Comparison of ENCODE assay signal across 27 cellular contexts in genomic region chr17:71547904-71548303, GRCh38.
DNase-seq lines count a peak whose midpoint lies in the region; ATAC-seq, FAIRE-seq and TF ChIP-seq lines count a peak whose summit lies in the region.
"Had no signal": no experiment of that assay in that cellular context is flagged by ENCODE, and none has a peak within 500 bp of the region (broad histone marks: within the 10 kb centered on the region; RNA-seq: fewer than 3 reads in every experiment).

No MANE protein-coding gene starts in this region.

- TF ChIP-seq RAD21 in SK-N-SH (IDR thresholded peaks at IDR 0.05; ENCODE audit: low read length) (no peak), HepG2 (CRISPR knock-in tag; IDR thresholded peaks at IDR 0.05) (no peak)

- peaks cover 12% of the 10 kb centered on the region for H3K9me3 Mint-ChIP-seq in activated CD8-positive, alpha-beta memory T cell treated with anti-CD3 and anti-CD28 coated beads, Interleukin-2, amount 10 ng/mL, durations not matched to agents 7 days and 5 days (ENCODE audit: low read depth)

- no peaks in the 10 kb centered on the region for H3K79me2 ChIP-seq in SK-N-SH (ENCODE audit: insufficient read depth)
- H3K79me2 ChIP-seq in HepG2 (ENCODE audit: insufficient read depth, low read length), result no peaks in the 10 kb centered on the region
- H3K79me2 ChIP-seq in PC-3 (ENCODE audit: low read length), result no peaks in the 10 kb centered on the region

- POLR2A ChIA-PET in SK-N-SH (lab: Yijun Ruan, JAX) (no interaction called here), HepG2 (lab: Yijun Ruan, JAX) (no interaction called here), PC-3 (lab: Charles Lee; ENCODE audit: unreplicated experiment) (no interaction called here)

- TF ChIP-seq POLR2A in HepG2 (IDR thresholded peaks at IDR 0.05; ENCODE audit: insufficient read depth in 1 of 2, low read depth in 2 of 2, low read length in 2 of 2), result no peak
- TF ChIP-seq POLR2A in right lobe of liver (IDR thresholded peaks at IDR 0.05), result no peak

- intact Hi-C loops in HepG2 (cut with micrococcal nuclease; ENCODE audit: unreplicated experiment), result no loop called here
- intact Hi-C loops in right lobe of liver (cut with DNase I), result no loop called here
- intact Hi-C loops in PC-3 (cut with micrococcal nuclease), result no loop called here

- no peaks in the 10 kb centered on the region for H3K9me2 ChIP-seq in SK-N-SH
- H3K9me2 ChIP-seq in PC-3 (replicated peaks; ENCODE audit: low read length), result no peaks in the 10 kb centered on the region

- no peaks in the 10 kb centered on the region for H3K4me1 Mint-ChIP-seq in activated CD8-positive, alpha-beta memory T cell treated with anti-CD3 and anti-CD28 coated beads, Interleukin-2, amount 10 ng/mL, durations not matched to agents 7 days and 5 days
- H3K4me1 Mint-ChIP-seq: CD14-positive monocyte; CD4-positive, alpha-beta memory T cell; CD4-positive, CD25-positive, alpha-beta regulatory T cell; CD8-positive, alpha-beta memory T cell had no signal

- H3K4me3 ChIP-seq in SK-N-SH (ENCODE audit: low read depth in 2 of 2, low read length in 1 of 2) (no peak overlapping the region), HepG2 (replicated peaks in 1 of 3; ENCODE audit: insufficient read depth in 1 of 3, low read depth in 2 of 3, low read length in 3 of 3) (no peak overlapping the region), right lobe of liver (no peak overlapping the region), PC-3 (ENCODE audit: low read length) (no peak overlapping the region), SJSA1 (no peak overlapping the region)
- H3K4me3 ChIP-seq: BLaER1, GM12878 had no signal

- DNase-seq in SK-N-SH (no peak), HepG2 (ENCODE audit: low spot score) (no peak), right lobe of liver (no peak), PC-3 (no peak), SJSA1 (ENCODE audit: low read depth in 1 of 2, low spot score in 2 of 2) (no peak)
- no peak for DNase-seq in activated CD8-positive, alpha-beta memory T cell treated with anti-CD3 and anti-CD28 coated beads, Interleukin-2, amount 10 ng/mL, durations not matched to agents 7 days and 5 days
- DNase-seq: ACHN; BE2C; C1 segment of cervical spinal cord; CD4-positive, alpha-beta memory T cell; CD4-positive, CD25-positive, alpha-beta regulatory T cell; COR-L47; DMS 273 treated with DMSO at 0.1 percent for 48 hours; DMS153; DMS53; DMS79; DND-41; GDM1 had no signal

- H3K4me2 ChIP-seq in SK-N-SH (no peak overlapping the region), HepG2 (ENCODE audit: low read depth, low read length) (no peak overlapping the region), PC-3 (ENCODE audit: low read length) (no peak overlapping the region)
- H3K4me2 ChIP-seq: BLaER1 had no signal

- H3K4me3 Mint-ChIP-seq in activated CD8-positive, alpha-beta memory T cell treated with anti-CD3 and anti-CD28 coated beads, Interleukin-2, amount 10 ng/mL, durations not matched to agents 7 days and 5 days, result no peak overlapping the region
- H3K4me3 Mint-ChIP-seq: CD14-positive monocyte; CD4-positive, alpha-beta memory T cell; CD4-positive, CD25-positive, alpha-beta regulatory T cell; CD8-positive, alpha-beta memory T cell had no signal

- BruUV-seq in HepG2 (replicated peaks; lab: Mats Ljungman, UMichigan) (no TSS peak), PC-3 (replicated peaks; lab: Mats Ljungman, UMichigan) (no TSS peak)

- no peaks in the 10 kb centered on the region for H3K27me3 ChIP-seq in SK-N-SH (ENCODE audit: insufficient read depth)
- no peaks in the 10 kb centered on the region for H3K27me3 ChIP-seq in HepG2 (ENCODE audit: control insufficient read depth in 1 of 2, insufficient read depth in 2 of 2, low read length in 2 of 2)
- H3K27me3 ChIP-seq in right lobe of liver, result no peaks in the 10 kb centered on the region
- H3K27me3 ChIP-seq in PC-3 (ENCODE audit: low read length), result no peaks in the 10 kb centered on the region
- H3K27me3 ChIP-seq in SJSA1 (replicated peaks), result no peaks in the 10 kb centered on the region
- H3K27me3 ChIP-seq: BE2C, BLaER1 had no signal

- H3K27ac ChIP-seq in SK-N-SH (ENCODE audit: low read depth in 2 of 2, low read length in 1 of 2), result peak overlapping the region in 1 of 2 experiments; percentile 46; a peak in 2 of 4 replicates
- H3K27ac ChIP-seq in HepG2 (ENCODE audit: extremely low read length, insufficient read depth, low read length), result no peak overlapping the region
- H3K27ac ChIP-seq in right lobe of liver, result no peak overlapping the region
- H3K27ac ChIP-seq in PC-3 (ENCODE audit: low read length), result no peak overlapping the region
- peak overlapping the region; percentile 80 for H3K27ac ChIP-seq in SJSA1
- H3K27ac ChIP-seq: 22Rv1, BLaER1 had no signal

- H2AFZ ChIP-seq in SK-N-SH (ENCODE audit: low read depth) (no peak overlapping the region), HepG2 (ENCODE audit: low read length) (no peak overlapping the region), PC-3 (ENCODE audit: low read length) (0 out of 2 replicates have a peak overlapping the region, but pooled peaks have one; percentile 3)

- H3K27me3 Mint-ChIP-seq in activated CD8-positive, alpha-beta memory T cell treated with anti-CD3 and anti-CD28 coated beads, Interleukin-2, amount 10 ng/mL, durations not matched to agents 7 days and 5 days, result no peaks in the 10 kb centered on the region
- H3K27me3 Mint-ChIP-seq: CD4-positive, CD25-positive, alpha-beta regulatory T cell; CD8-positive, alpha-beta memory T cell had no signal

- CTCF ChIA-PET in SK-N-SH (lab: Yijun Ruan, JAX) (no interaction called here), HepG2 (lab: Yijun Ruan, JAX; ENCODE audit: low intra/inter-chr PET ratio, low total read pairs) (no interaction called here), PC-3 (lab: Charles Lee) (no interaction called here)
- CTCF ChIA-PET in activated CD8-positive, alpha-beta memory T cell treated with anti-CD3 and anti-CD28 coated beads, Interleukin-2, amount 10 ng/mL, durations not matched to agents 7 days and 5 days (lab: Charles Lee), result no interaction called here

- H4K20me1 ChIP-seq in SK-N-SH (ENCODE audit: insufficient read depth) (no peaks in the 10 kb centered on the region), HepG2 (ENCODE audit: insufficient read depth, low read length) (no peaks in the 10 kb centered on the region), PC-3 (ENCODE audit: low read length) (no peaks in the 10 kb centered on the region)
- H4K20me1 ChIP-seq: BLaER1 had no signal

- H3K9me3 ChIP-seq in SK-N-SH, result no peaks in the 10 kb centered on the region
- H3K9me3 ChIP-seq in HepG2 (ENCODE audit: low read length), result no peaks in the 10 kb centered on the region
- no peaks in the 10 kb centered on the region for H3K9me3 ChIP-seq in right lobe of liver
- no peaks in the 10 kb centered on the region for H3K9me3 ChIP-seq in PC-3 (ENCODE audit: low read length)
- H3K9me3 ChIP-seq in SJSA1 (replicated peaks), result no peaks in the 10 kb centered on the region; the same call in 1 of the 2 replicates
- H3K9me3 ChIP-seq: BE2C, BLaER1 had no signal

- H3K36me3 Mint-ChIP-seq in activated CD8-positive, alpha-beta memory T cell treated with anti-CD3 and anti-CD28 coated beads, Interleukin-2, amount 10 ng/mL, durations not matched to agents 7 days and 5 days, result no peaks in the 10 kb centered on the region
- H3K36me3 Mint-ChIP-seq: CD14-positive monocyte; CD4-positive, alpha-beta memory T cell; CD4-positive, CD25-positive, alpha-beta regulatory T cell; CD8-positive, alpha-beta memory T cell had no signal

- TF ChIP-seq CTCF in SK-N-SH (IDR thresholded peaks at IDR 0.05) (no peak), HepG2 (CRISPR knock-in tag; IDR thresholded peaks at IDR 0.05) (no peak), right lobe of liver (IDR thresholded peaks at IDR 0.05) (no peak), PC-3 (conservative IDR thresholded peaks at IDR 0.05; ENCODE audit: low read depth, low read length) (no peak)

- FAIRE-seq in HepG2 (lab: Jason Lieb, UNC), result no peak
- FAIRE-seq: GM12878, GM12892, GM18507 had no signal

- ATAC-seq in SK-N-SH treated with all-trans-retinoic acid at 6 μM for 48 hours (no peak), HepG2 (no peak), right lobe of liver (no peak), PC-3 (no peak), GM21367 (IDR thresholded peaks at IDR 0.05; ENCODE audit: unreplicated experiment) (no peak)
- no peak for ATAC-seq in activated CD8-positive, alpha-beta memory T cell treated with anti-CD3 and anti-CD28 coated beads, Interleukin-2, amount 10 ng/mL, durations not matched to agents 7 days and 5 days
- ATAC-seq: GM12878 had no signal

- H3K4me1 ChIP-seq in SK-N-SH (ENCODE audit: control insufficient read depth in 1 of 2, insufficient read depth in 2 of 2, low read depth in 1 of 2, low read length in 1 of 2) (peaks cover 0 to 16% of the 10 kb centered on the region in 2 experiments; a peak in 2 of 4 replicates), HepG2 (ENCODE audit: insufficient read depth, low read length) (no peaks in the 10 kb centered on the region), right lobe of liver (no peaks in the 10 kb centered on the region), PC-3 (ENCODE audit: insufficient read depth, low read length) (peaks cover 7% of the 10 kb centered on the region; the same call in 1 of the 2 replicates), SJSA1 (replicated peaks) (peaks cover 16% of the 10 kb centered on the region)
- H3K4me1 ChIP-seq: BLaER1 had no signal

- H3K9ac ChIP-seq in SK-N-SH (peak overlapping the region; percentile 12; the same call in 1 of the 2 replicates), HepG2 (ENCODE audit: insufficient read depth, low read depth, low read length) (no peak overlapping the region), PC-3 (ENCODE audit: low read length) (no peak overlapping the region)
- H3K9ac ChIP-seq: BLaER1 had no signal

- no peaks in the 10 kb centered on the region for H3F3A ChIP-seq in SK-N-SH (replicated peaks; ENCODE audit: insufficient read depth)
- H3F3A ChIP-seq in PC-3 (ENCODE audit: low read length, unreplicated experiment), result no peaks in the 10 kb centered on the region

- TF ChIP-seq EP300 in SK-N-SH (IDR thresholded peaks at IDR 0.05; ENCODE audit: borderline replicate concordance in 1 of 2, low read depth in 1 of 2, low read length in 1 of 2) (no peak), HepG2 (IDR thresholded peaks at IDR 0.05; ENCODE audit: low read depth in 2 of 2, low read length in 2 of 2) (no peak), HepG2 (CRISPR knock-in tag; IDR thresholded peaks at IDR 0.05; ENCODE audit: borderline replicate concordance) (no peak)

- in situ Hi-C loops in HepG2 (cut with HindIII; ENCODE audit: extremely low pct_ligation_motif_present, low pct_unique_long_range_greater_than_20kb), result no loop called here

- H3K36me3 ChIP-seq in SK-N-SH (replicated peaks in 1 of 2; ENCODE audit: control insufficient read depth in 1 of 2, insufficient read depth in 2 of 2, low read length in 1 of 2) (no peaks in the 10 kb centered on the region), HepG2 (replicated peaks in 1 of 2; ENCODE audit: control insufficient read depth in 1 of 2, insufficient read depth in 2 of 2, low read length in 2 of 2) (no peaks in the 10 kb centered on the region), right lobe of liver (no peaks in the 10 kb centered on the region), PC-3 (ENCODE audit: low read depth, low read length) (no peaks in the 10 kb centered on the region), SJSA1 (no peaks in the 10 kb centered on the region)
- H3K36me3 ChIP-seq: BE2C, BLaER1 had no signal

- no peak overlapping the region for H3K27ac Mint-ChIP-seq in activated CD8-positive, alpha-beta memory T cell treated with anti-CD3 and anti-CD28 coated beads, Interleukin-2, amount 10 ng/mL, durations not matched to agents 7 days and 5 days
- H3K27ac Mint-ChIP-seq: CD14-positive monocyte; CD4-positive, alpha-beta memory T cell; CD4-positive, CD25-positive, alpha-beta regulatory T cell; CD8-positive, alpha-beta memory T cell had no signal
